Comparison of ENCODE assay signal across 1 cellular context in genomic region chr3:45130476-45130875, GRCh38.
TF ChIP-seq lines count a peak whose summit lies in the region.

No MANE protein-coding gene starts in this region.

TF ChIP-seq in IMR-90, 13 proteins besides CTCF, POLR2A, EP300 and RAD21:
- no peak for TF ChIP-seq USF2 (IDR thresholded peaks at IDR 0.05; ENCODE audit: low read depth, low read length)
- TF ChIP-seq MAZ (IDR thresholded peaks at IDR 0.05; ENCODE audit: borderline replicate concordance, low read depth, low read length): no peak
- no peak for TF ChIP-seq RFX5 (IDR thresholded peaks at IDR 0.05; ENCODE audit: low read depth, low read length)
- TF ChIP-seq CEBPB (IDR thresholded peaks at IDR 0.05; ENCODE audit: low read depth, low read length): no peak
- no peak for TF ChIP-seq NFE2L2 (IDR thresholded peaks at IDR 0.05; ENCODE audit: low read depth, low read length)
- no peak for TF ChIP-seq BHLHE40 (IDR thresholded peaks at IDR 0.05; ENCODE audit: low read depth, low read length)
- no peak for TF ChIP-seq MXI1 (IDR thresholded peaks at IDR 0.05; ENCODE audit: borderline replicate concordance, low read depth, low read length)
- no peak for TF ChIP-seq CHD1 (IDR thresholded peaks at IDR 0.05; ENCODE audit: low read depth, low read length)
- no peak for TF ChIP-seq MAFK (IDR thresholded peaks at IDR 0.05; ENCODE audit: low read depth, low read length)
- no peak for TF ChIP-seq SMC3 (IDR thresholded peaks at IDR 0.05; ENCODE audit: low read depth, low read length)
- TF ChIP-seq FOS (IDR thresholded peaks at IDR 0.05; ENCODE audit: low read depth, low read length): no peak
- TF ChIP-seq ELK1 (IDR thresholded peaks at IDR 0.05; ENCODE audit: borderline replicate concordance, low read depth, low read length): no peak
- TF ChIP-seq RCOR1 (IDR thresholded peaks at IDR 0.05; ENCODE audit: insufficient replicate concordance, low read length): no peak
